ENCODE assay signal across 9 cellular contexts in the genomic region with DNA sequence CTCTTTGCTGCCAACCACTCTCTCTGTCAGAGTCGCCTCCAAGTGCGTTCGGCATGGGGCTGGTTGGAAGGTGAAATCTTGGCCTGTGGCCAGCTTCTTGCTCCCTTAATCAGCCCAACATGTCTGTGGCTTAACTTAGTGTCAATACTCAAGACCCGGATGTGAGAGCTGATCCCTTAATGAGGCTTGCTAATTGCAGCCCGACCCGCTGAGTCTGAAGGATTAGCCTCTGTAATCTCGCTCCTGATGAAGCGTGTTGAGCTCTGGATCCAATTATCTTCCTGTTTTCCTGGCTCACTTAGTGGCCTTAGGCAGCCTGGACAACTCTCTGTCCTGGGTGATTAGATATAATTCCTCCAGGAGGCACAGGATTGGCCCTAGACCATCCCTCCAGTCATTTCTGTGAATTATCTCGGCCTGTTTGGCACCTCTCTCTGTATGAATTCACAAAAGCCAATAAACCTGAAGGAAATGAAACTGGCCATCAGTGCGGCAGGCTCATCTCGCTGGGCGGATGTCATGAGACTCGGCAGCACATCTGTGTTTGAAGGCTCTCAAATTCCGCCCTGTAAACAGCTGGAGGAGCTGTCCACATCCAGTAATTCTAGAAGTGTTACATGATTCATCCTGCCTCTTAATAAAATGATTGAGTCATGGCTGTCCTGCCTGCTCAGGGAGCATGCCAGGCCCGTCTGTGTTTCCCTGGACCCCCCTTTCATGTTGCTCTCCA. TPM values are rescaled to one million over a fixed set of nuclear protein-coding genes. Genes with fewer than 3 reads are reported as not detected.
DNase-seq lines count a peak whose midpoint lies in the region; TF ChIP-seq lines count a peak whose summit lies in the region.
"Had no signal": no experiment of that assay in that cellular context is flagged by ENCODE, and none has a peak within 500 bp of the region (broad histone marks: within the 10 kb centered on the region; RNA-seq: fewer than 3 reads in every experiment).

No MANE protein-coding gene starts in this region.

- no peak for TF ChIP-seq CTCF in HEK293 (tag by site-specific recombination; IDR thresholded peaks at IDR 0.05)
- TF ChIP-seq CTCF in esophagus muscularis mucosa (IDR thresholded peaks at IDR 0.05): no peak
- TF ChIP-seq CTCF in GM10248 (IDR thresholded peaks at IDR 0.05; ENCODE audit: control extremely low read depth, extremely low read depth, low read depth, missing control alignments): no peak

- no peak for TF ChIP-seq EP300 in esophagus muscularis mucosa (IDR thresholded peaks at IDR 0.05)

- POLR2A ChIA-PET in HEK293 (lab: Yijun Ruan, JAX) (interaction anchor here (0.5 to 1.7 kb wide), 2 partner anchors 93 to 564 kb away, joined by 5 to 6 read pairs; partner anchors contain the start of gene BUB1), GM10248 (lab: Yijun Ruan, JAX) (no interaction called here)

- 53% methylated on average over 15 of the region's 15 CpGs for WGBS in esophagus muscularis mucosa

- H3K27ac ChIP-seq in HEK293 (ENCODE audit: extremely low read depth, low read depth, low read length) (no peak overlapping the region), esophagus muscularis mucosa (replicated peaks in 1 of 4) (peak overlapping the region in 2 of 4 donors; percentile 46 to 55)

- H3K27me3 ChIP-seq in esophagus muscularis mucosa: no peaks in the 10 kb centered on the region

- TF ChIP-seq POLR2A in esophagus muscularis mucosa (IDR thresholded peaks at IDR 0.05; ENCODE audit: low read depth): no peak

- H3K9me3 ChIP-seq in HEK293 (ENCODE audit: control insufficient read depth, insufficient read depth, low read depth, low read length) (no peaks in the 10 kb centered on the region), esophagus muscularis mucosa (no peaks in the 10 kb centered on the region)

- CTCF ChIA-PET in HEK293 (lab: Yijun Ruan, JAX) (interaction anchor here (0.5 kb wide), 1 partner anchor 12 kb away, joined by 3 read pairs; no protein-coding TSS in a partner anchor), GM10248 (lab: Yijun Ruan, JAX) (interaction anchor here (0.9 to 6.2 kb wide), 5 partner anchors 10 to 326 kb away, joined by 3 to 40 read pairs (median 6); no protein-coding TSS in a partner anchor)

- H3K4me3 ChIP-seq in HEK293 (ENCODE audit: low read depth, low read length) (no peak overlapping the region), esophagus muscularis mucosa (peak overlapping the region in 3 of 4 donors; percentile 12 to 44 (median 12)), skeletal muscle cell (ENCODE audit: low read depth, low read length) (no peak overlapping the region)

- DNase-seq in NCI-H69 (lab: John Stamatoyannopoulos, UW) (peak; percentile 96), esophagus muscularis mucosa (ENCODE audit: extremely low spot score) (no peak), skeletal muscle cell (ENCODE audit: low read depth) (peak; percentile 32), GM10248 (ENCODE audit: extremely low spot score) (no peak), GF-D8 (lab: John Stamatoyannopoulos, UW) (no peak), HuH-7 (ENCODE audit: low spot score) (no peak)
- no peak for DNase-seq in stimulated activated CD4-positive, alpha-beta T cell treated with anti-CD3 and anti-CD28 coated beads, Interleukin-1b, Interleukin-23, amount 100 ng/mL, for 48 hours

- H3K36me3 ChIP-seq in HEK293 (ENCODE audit: control insufficient read depth in 2 of 2, insufficient read depth in 1 of 2, low read length in 2 of 2) (no peaks in the 10 kb centered on the region), esophagus muscularis mucosa (no peaks in the 10 kb centered on the region)

- H3K4me1 ChIP-seq in HEK293 (ENCODE audit: control insufficient read depth, insufficient read depth, low read length) (peaks cover 12% of the 10 kb centered on the region), esophagus muscularis mucosa (peaks cover 28 to 48% (median 45%) of the 10 kb centered on the region in 4 donors)

- intact Hi-C loops in esophagus muscularis mucosa (cut with DNase I): no loop called here

TF ChIP-seq in HEK293, 187 proteins besides CTCF, POLR2A, EP300 and RAD21 (continues in another document):
- TF ChIP-seq REPIN1 (tag by site-specific recombination; IDR thresholded peaks at IDR 0.05; ENCODE audit: low read depth) (no peak), ZNF223 (tag by site-specific recombination; IDR thresholded peaks at IDR 0.05) (no peak), ZNF660 (tag by site-specific recombination; IDR thresholded peaks at IDR 0.05) (peak; percentile 23; the same call in 1 of the 2 replicates), TRIM28 (IDR thresholded peaks at IDR 0.05; ENCODE audit: borderline replicate concordance, low read length) (peak; percentile 31; the same call in 1 of the 2 replicates), SETDB1 (IDR thresholded peaks at IDR 0.05; ENCODE audit: insufficient read length, low read length) (no peak), ZEB2 (tag by site-specific recombination; IDR thresholded peaks at IDR 0.05) (peak; percentile 41; the same call in 1 of the 2 replicates), ZBTB21 (tag by site-specific recombination; IDR thresholded peaks at IDR 0.05) (no peak), SP7 (tag by site-specific recombination; IDR thresholded peaks at IDR 0.05) (0 out of 2 replicates have a peak, but pooled peaks have one; percentile 20), ZNF335 (tag by site-specific recombination; conservative IDR thresholded peaks at IDR 0.05) (peak; percentile 43), ZNF24 (tag by site-specific recombination; IDR thresholded peaks at IDR 0.05) (no peak), ZNF776 (tag by site-specific recombination; IDR thresholded peaks at IDR 0.05; ENCODE audit: borderline replicate concordance) (no peak), BCL11A (tag by site-specific recombination; IDR thresholded peaks at IDR 0.05; ENCODE audit: low read depth) (no peak), GLI4 (tag by site-specific recombination; IDR thresholded peaks at IDR 0.05) (no peak), ZNF555 (tag by site-specific recombination; conservative IDR thresholded peaks at IDR 0.05) (no peak), ZSCAN30 (tag by site-specific recombination; IDR thresholded peaks at IDR 0.05) (no peak), ZNF366 (tag by site-specific recombination; conservative IDR thresholded peaks at IDR 0.05) (no peak), ZNF350 (tag by site-specific recombination; IDR thresholded peaks at IDR 0.05) (no peak), ZNF239 (tag by site-specific recombination; IDR thresholded peaks at IDR 0.05) (no peak), ZFP3 (tag by site-specific recombination; IDR thresholded peaks at IDR 0.05; ENCODE audit: low read depth) (no peak), ZNF324 (tag by site-specific recombination; IDR thresholded peaks at IDR 0.05) (no peak), PBX3 (CRISPR knock-in tag; IDR thresholded peaks at IDR 0.05) (no peak), ZNF501 (tag by site-specific recombination; IDR thresholded peaks at IDR 0.05) (peak; percentile 57; the same call in 1 of the 2 replicates)
- TF ChIP-seq, protein P1, sequence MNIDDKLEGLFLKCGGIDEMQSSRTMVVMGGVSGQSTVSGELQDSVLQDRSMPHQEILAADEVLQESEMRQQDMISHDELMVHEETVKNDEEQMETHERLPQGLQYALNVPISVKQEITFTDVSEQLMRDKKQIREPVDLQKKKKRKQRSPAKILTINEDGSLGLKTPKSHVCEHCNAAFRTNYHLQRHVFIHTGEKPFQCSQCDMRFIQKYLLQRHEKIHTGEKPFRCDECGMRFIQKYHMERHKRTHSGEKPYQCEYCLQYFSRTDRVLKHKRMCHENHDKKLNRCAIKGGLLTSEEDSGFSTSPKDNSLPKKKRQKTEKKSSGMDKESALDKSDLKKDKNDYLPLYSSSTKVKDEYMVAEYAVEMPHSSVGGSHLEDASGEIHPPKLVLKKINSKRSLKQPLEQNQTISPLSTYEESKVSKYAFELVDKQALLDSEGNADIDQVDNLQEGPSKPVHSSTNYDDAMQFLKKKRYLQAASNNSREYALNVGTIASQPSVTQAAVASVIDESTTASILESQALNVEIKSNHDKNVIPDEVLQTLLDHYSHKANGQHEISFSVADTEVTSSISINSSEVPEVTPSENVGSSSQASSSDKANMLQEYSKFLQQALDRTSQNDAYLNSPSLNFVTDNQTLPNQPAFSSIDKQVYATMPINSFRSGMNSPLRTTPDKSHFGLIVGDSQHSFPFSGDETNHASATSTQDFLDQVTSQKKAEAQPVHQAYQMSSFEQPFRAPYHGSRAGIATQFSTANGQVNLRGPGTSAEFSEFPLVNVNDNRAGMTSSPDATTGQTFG (tag by site-specific recombination; IDR thresholded peaks at IDR 0.05; ENCODE audit: borderline replicate concordance): no peak

RNA-seq across cellular contexts. Expression of gene ACOXL, which starts 38.5 kb away (rescaled TPM):
- not detected for total RNA-seq in esophagus muscularis mucosa
- total RNA-seq: temporal lobe had no signal

Comparison
In these comparisons a context has a peak if more than half of its experiments do, and no peak if none do; other contexts are left out.
1. H3K4me3 ChIP-seq: peak in esophagus muscularis mucosa (3 of 4); none in HEK293 (single experiment) and skeletal muscle cell (single experiment).
2. DNase-seq: peak in NCI-H69 (single experiment) and skeletal muscle cell (single experiment); none in esophagus muscularis mucosa (single experiment), GM10248 (single experiment), GF-D8 (single experiment), HuH-7 (single experiment) and stimulated activated CD4-positive, alpha-beta T cell treated with anti-CD3 and anti-CD28 coated beads, Interleukin-1b, Interleukin-23, amount 100 ng/mL, for 48 hours (single experiment).